Comparison of ENCODE assay signal across 25 cellular contexts in the genomic region with DNA sequence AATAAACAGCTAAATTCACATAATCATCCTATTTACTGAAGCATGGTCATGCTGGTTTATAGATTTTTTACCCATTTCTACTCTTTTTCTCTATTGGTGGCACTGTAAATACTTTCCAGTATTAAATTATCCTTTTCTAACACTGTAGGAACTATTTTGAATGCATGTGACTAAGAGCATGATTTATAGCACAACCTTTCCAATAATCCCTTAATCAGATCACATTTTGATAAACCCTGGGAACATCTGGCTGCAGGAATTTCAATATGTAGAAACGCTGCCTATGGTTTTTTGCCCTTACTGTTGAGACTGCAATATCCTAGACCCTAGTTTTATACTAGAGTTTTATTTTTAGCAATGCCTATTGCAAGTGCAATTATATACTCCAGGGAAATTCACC. TPM values are rescaled to one million over a fixed set of nuclear protein-coding genes. Genes with fewer than 3 reads are reported as not detected.
"Had no signal": no experiment of that assay in that cellular context is flagged by ENCODE, and none has a peak within 500 bp of the region (broad histone marks: within the 10 kb centered on the region; RNA-seq: fewer than 3 reads in every experiment).

No MANE protein-coding gene starts in this region.

- H3K4me3 ChIP-seq: left lung, right atrium auricular region, thoracic aorta, upper lobe of right lung had no signal

- H3K9me3 ChIP-seq: right atrium auricular region, thoracic aorta, upper lobe of right lung had no signal

- H3K4me1 ChIP-seq: left lung, right atrium auricular region, upper lobe of right lung had no signal

- H3K9me3 Mint-ChIP-seq: activated naive CD4-positive, alpha-beta T cell treated with anti-CD3 and anti-CD28 coated beads, Interleukin-2, amount 10 ng/mL, durations not matched to agents 7 days and 5 days; activated T-cell treated with anti-CD3 and anti-CD28 coated beads, Interleukin-2, amount 50 U/mL, for 4 hours; central memory CD8-positive, alpha-beta T cell had no signal

- H3K4me3 Mint-ChIP-seq: activated naive CD4-positive, alpha-beta T cell treated with anti-CD3 and anti-CD28 coated beads, Interleukin-2, amount 10 ng/mL, durations not matched to agents 7 days and 5 days; activated naive CD8-positive, alpha-beta T cell treated with anti-CD3 and anti-CD28 coated beads, Interleukin-2, amount 50 U/mL, for 24 hours; activated T-cell treated with anti-CD3 and anti-CD28 coated beads, Interleukin-2, amount 50 U/mL, for 4 hours; central memory CD8-positive, alpha-beta T cell; neural crest cell had no signal

- H3K27me3 ChIP-seq: left lung, right atrium auricular region, upper lobe of right lung had no signal

- H3K36me3 Mint-ChIP-seq: activated naive CD4-positive, alpha-beta T cell treated with anti-CD3 and anti-CD28 coated beads, Interleukin-2, amount 10 ng/mL, durations not matched to agents 7 days and 5 days had no signal

- DNase-seq: activated CD4-positive, alpha-beta T cell treated with anti-CD3 and anti-CD28 coated beads, Interleukin-2, amount 50 U/mL, for 1 hour; activated CD8-positive, alpha-beta memory T cell treated with anti-CD3 and anti-CD28 coated beads, Interleukin-2, amount 50 U/mL, for 4 hours; activated naive CD4-positive, alpha-beta T cell treated with anti-CD3 and anti-CD28 coated beads, Interleukin-2, amount 10 ng/mL, durations not matched to agents 7 days and 5 days; activated naive CD8-positive, alpha-beta T cell treated with anti-CD3 and anti-CD28 coated beads, Interleukin-2, amount 50 U/mL, for 24 hours; activated T-cell treated with anti-CD3 and anti-CD28 coated beads, Interleukin-2, amount 50 U/mL, for 4 hours; anterior cingulate cortex; cortex of kidney; erythroblast; left lung; midbrain; T-helper 1 cell; T1000; upper lobe of right lung had no signal

- ATAC-seq: activated CD4-positive, CD25-positive, alpha-beta regulatory T cell treated with anti-CD3 and anti-CD28 coated beads, Interleukin-2, amount 50 U/mL, for 24 hours; activated naive CD8-positive, alpha-beta T cell treated with anti-CD3 and anti-CD28 coated beads, Interleukin-2, amount 50 U/mL, for 24 hours; activated T-cell treated with anti-CD3 and anti-CD28 coated beads, Interleukin-2, amount 50 U/mL, for 4 hours; left lung; upper lobe of right lung had no signal

- H3K27ac ChIP-seq: left lung, right atrium auricular region, upper lobe of right lung had no signal

- H3K4me1 Mint-ChIP-seq: activated naive CD4-positive, alpha-beta T cell treated with anti-CD3 and anti-CD28 coated beads, Interleukin-2, amount 10 ng/mL, durations not matched to agents 7 days and 5 days; activated naive CD8-positive, alpha-beta T cell treated with anti-CD3 and anti-CD28 coated beads, Interleukin-2, amount 50 U/mL, for 24 hours; central memory CD8-positive, alpha-beta T cell; neural crest cell had no signal

- H3K36me3 ChIP-seq: left lung, right atrium auricular region, thoracic aorta, upper lobe of right lung had no signal

- H3K27ac Mint-ChIP-seq: activated naive CD4-positive, alpha-beta T cell treated with anti-CD3 and anti-CD28 coated beads, Interleukin-2, amount 10 ng/mL, durations not matched to agents 7 days and 5 days; activated naive CD8-positive, alpha-beta T cell treated with anti-CD3 and anti-CD28 coated beads, Interleukin-2, amount 50 U/mL, for 24 hours had no signal

RNA-seq across cellular contexts. Expression of a gene that starts 19.6 kb away (rescaled TPM):
- total RNA-seq: activated T-cell treated with anti-CD3 and anti-CD28 coated beads, Interleukin-2, amount 50 U/mL, for 4 hours; frontal cortex; left lung; lung microvascular endothelial cell; myocyte; neural crest cell; omental fat pad; posterior vena cava; right atrium auricular region; skeletal muscle tissue; thoracic aorta; upper lobe of right lung had no signal
- polyA plus RNA-seq: keratinocyte had no signal
